In the genomic region with DNA sequence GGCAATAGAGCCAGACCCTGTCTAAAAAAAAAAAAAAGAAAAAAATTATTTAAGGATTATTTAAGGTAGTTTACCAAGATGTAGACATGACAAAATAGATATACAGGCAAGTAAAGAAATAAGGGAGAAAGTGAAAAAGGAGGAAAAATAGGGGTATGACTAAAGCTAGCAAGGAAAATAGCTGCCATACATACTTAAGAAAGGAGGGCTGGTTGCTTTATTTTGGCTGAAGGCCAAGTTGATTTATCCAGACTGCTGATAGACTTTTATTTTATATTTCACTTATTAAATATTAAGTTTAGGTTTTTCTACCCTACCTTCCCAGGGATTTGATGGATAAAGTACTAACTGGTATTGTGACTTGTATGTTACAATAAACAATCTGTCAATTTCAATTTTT, we compare ENCODE assay signal across 16 cellular contexts. TPM values are rescaled to one million over a fixed set of nuclear protein-coding genes. Genes with fewer than 3 reads are reported as not detected.
DNase-seq lines count a peak whose midpoint lies in the region; ATAC-seq and TF ChIP-seq lines count a peak whose summit lies in the region.
"Had no signal": no experiment of that assay in that cellular context is flagged by ENCODE, and none has a peak within 500 bp of the region (broad histone marks: within the 10 kb centered on the region; RNA-seq: fewer than 3 reads in every experiment).

No MANE protein-coding gene starts in this region.

- H3K27ac ChIP-seq in A673 (ENCODE audit: low read depth, low read length, poor library complexity, severe bottlenecking) (peak overlapping the region; percentile 58), GM23338 (ENCODE audit: low read depth) (no peak overlapping the region), uterus (no peak overlapping the region)
- H3K27ac ChIP-seq: neutrophil had no signal

- no peaks in the 10 kb centered on the region for H3F3A ChIP-seq in GM23338 (replicated peaks; ENCODE audit: low read depth)

- no peak for TF ChIP-seq CTCF in A673 (conservative IDR thresholded peaks at IDR 0.05; ENCODE audit: low read depth, low read length)
- TF ChIP-seq CTCF in GM23338 (conservative IDR thresholded peaks at IDR 0.05; ENCODE audit: low read depth in 2 of 2): no peak
- no peak for TF ChIP-seq CTCF in fibroblast of the aortic adventitia (IDR thresholded peaks at IDR 0.05; ENCODE audit: insufficient read depth, low read length)
- TF ChIP-seq CTCF in uterus (IDR thresholded peaks at IDR 0.05): no peak

- no TSS peak for BruUV-seq in A673 (replicated peaks; lab: Mats Ljungman, UMichigan)

- H3K9me3 ChIP-seq in A673 (ENCODE audit: low read depth, low read length, poor library complexity, severe bottlenecking) (no peaks in the 10 kb centered on the region), uterus (no peaks in the 10 kb centered on the region)
- H3K9me3 ChIP-seq: neutrophil had no signal

- intact Hi-C loops in A673 (cut with micrococcal nuclease; ENCODE audit: unreplicated experiment): no loop called here
- intact Hi-C loops in activated T-helper 2 cell treated with anti-CD3 and anti-CD28 coated beads, Interferon-gamma antibody, Interleukin-2, Interleukin-4, amounts not matched to agents 10 μg/mL and 5 μg/mL and 100 μg/mL, durations not matched to agents 14 hours and 24 hours and 36 hours (cut with micrococcal nuclease): loop anchor here (1.0 to 10.0 kb wide), 4 partner anchors 49 to 1266 kb away; no protein-coding TSS in a partner anchor
- intact Hi-C loops in uterus (cut with DNase I; ENCODE audit: low total_unique reads): no loop called here

- H3K27ac Mint-ChIP-seq in GM23338: peak overlapping the region; percentile 58; the same call in 1 of the 2 replicates
- peak overlapping the region; percentile 100 for H3K27ac Mint-ChIP-seq in activated T-helper 2 cell treated with anti-CD3 and anti-CD28 coated beads, Interferon-gamma antibody, Interleukin-2, Interleukin-4, amounts not matched to agents 10 μg/mL and 5 μg/mL and 100 μg/mL, durations not matched to agents 14 hours and 24 hours and 36 hours
- H3K27ac Mint-ChIP-seq: CD14-positive monocyte had no signal

- H3K4me3 Mint-ChIP-seq in GM23338: no peak overlapping the region
- H3K4me3 Mint-ChIP-seq in activated T-helper 2 cell treated with anti-CD3 and anti-CD28 coated beads, Interferon-gamma antibody, Interleukin-2, Interleukin-4, amounts not matched to agents 10 μg/mL and 5 μg/mL and 100 μg/mL, durations not matched to agents 14 hours and 24 hours and 36 hours (ENCODE audit: low read depth): no peak overlapping the region
- H3K4me3 Mint-ChIP-seq: CD14-positive monocyte had no signal

- H4K20me1 ChIP-seq in GM23338 (replicated peaks; ENCODE audit: insufficient read depth): no peaks in the 10 kb centered on the region

- H3K27me3 ChIP-seq in A673 (replicated peaks; ENCODE audit: insufficient read depth, low read depth, low read length, poor library complexity): no peaks in the 10 kb centered on the region
- H3K27me3 ChIP-seq in GM23338 (ENCODE audit: insufficient read depth): no peaks in the 10 kb centered on the region
- no peaks in the 10 kb centered on the region for H3K27me3 ChIP-seq in uterus
- H3K27me3 ChIP-seq: neutrophil had no signal

- TF ChIP-seq POLR2A in uterus (IDR thresholded peaks at IDR 0.05): no peak

- ATAC-seq in GM23338: no peak
- no peak for ATAC-seq in activated CD4-positive, CD25-positive, alpha-beta regulatory T cell treated with anti-CD3 and anti-CD28 coated beads, Interleukin-2, amount 50 U/mL, for 24 hours
- ATAC-seq in GM21360 (IDR thresholded peaks at IDR 0.05; ENCODE audit: unreplicated experiment): no peak

- no peak overlapping the region for H2AFZ ChIP-seq in GM23338

- H3K9me2 ChIP-seq in GM23338 (ENCODE audit: insufficient read depth): 0 out of 2 replicates have a peak, but pooled peaks cover 1% of the 10 kb centered on the region

- H3K4me1 Mint-ChIP-seq in GM23338: peaks cover 11% of the 10 kb centered on the region
- peaks cover 43% of the 10 kb centered on the region for H3K4me1 Mint-ChIP-seq in activated T-helper 2 cell treated with anti-CD3 and anti-CD28 coated beads, Interferon-gamma antibody, Interleukin-2, Interleukin-4, amounts not matched to agents 10 μg/mL and 5 μg/mL and 100 μg/mL, durations not matched to agents 14 hours and 24 hours and 36 hours (ENCODE audit: low read depth)

- no peaks in the 10 kb centered on the region for H3K79me2 ChIP-seq in GM23338 (replicated peaks; ENCODE audit: insufficient read depth)

- H3K4me2 ChIP-seq in GM23338: no peak overlapping the region

- no peak overlapping the region for H3K4me3 ChIP-seq in A673 (ENCODE audit: low read depth, low read length, poor library complexity, severe bottlenecking)
- no peak overlapping the region for H3K4me3 ChIP-seq in GM23338
- H3K4me3 ChIP-seq in fibroblast of the aortic adventitia (ENCODE audit: low read depth, low read length): no peak overlapping the region
- no peak overlapping the region for H3K4me3 ChIP-seq in uterus

- peaks cover 9% of the 10 kb centered on the region for H3K27me3 Mint-ChIP-seq in GM23338 (ENCODE audit: insufficient read depth, low read depth, poor library complexity)
- H3K27me3 Mint-ChIP-seq in activated T-helper 2 cell treated with anti-CD3 and anti-CD28 coated beads, Interferon-gamma antibody, Interleukin-2, Interleukin-4, amounts not matched to agents 10 μg/mL and 5 μg/mL and 100 μg/mL, durations not matched to agents 14 hours and 24 hours and 36 hours (ENCODE audit: low read depth): no peaks in the 10 kb centered on the region

- H3K36me3 ChIP-seq in A673 (ENCODE audit: insufficient read depth, low read length, poor library complexity, severe bottlenecking) (no peaks in the 10 kb centered on the region), GM23338 (ENCODE audit: insufficient read depth) (no peaks in the 10 kb centered on the region; the same call in 1 of the 2 replicates), uterus (no peaks in the 10 kb centered on the region)
- H3K36me3 ChIP-seq: neutrophil had no signal

- CTCF ChIA-PET in A673 (lab: Charles Lee): no interaction called here

- H3K36me3 Mint-ChIP-seq in GM23338 (ENCODE audit: low read depth): peaks cover 42% of the 10 kb centered on the region
- peaks cover 8% of the 10 kb centered on the region for H3K36me3 Mint-ChIP-seq in activated T-helper 2 cell treated with anti-CD3 and anti-CD28 coated beads, Interferon-gamma antibody, Interleukin-2, Interleukin-4, amounts not matched to agents 10 μg/mL and 5 μg/mL and 100 μg/mL, durations not matched to agents 14 hours and 24 hours and 36 hours (ENCODE audit: low read depth)
- H3K36me3 Mint-ChIP-seq: CD14-positive monocyte had no signal

- no peak for DNase-seq in A673 (ENCODE audit: low spot score)
- DNase-seq in GM23338 (ENCODE audit: low spot score): no peak
- no peak for DNase-seq in activated T-helper 2 cell treated with anti-CD3 and anti-CD28 coated beads, Interferon-gamma antibody, Interleukin-2, Interleukin-4, amounts not matched to agents 10 μg/mL and 5 μg/mL and 100 μg/mL, durations not matched to agents 14 hours and 24 hours and 36 hours (ENCODE audit: low spot score)
- peak; percentile 58 for DNase-seq in fibroblast of the aortic adventitia (ENCODE audit: low read depth)
- no peak for DNase-seq in epidermal melanocyte (ENCODE audit: insufficient read length, low spot score)
- no peak for DNase-seq in uterus
- DNase-seq: activated CD4-positive, CD25-positive, alpha-beta regulatory T cell treated with anti-CD3 and anti-CD28 coated beads, Interleukin-2, amount 50 U/mL, for 72 hours; activated effector memory CD4-positive, alpha-beta T cell treated with Interleukin-2 at 50 U/mL for 16 hours; cerebellar nuclear complex; erythroblast; hippocampal formation; NCI-H2107 had no signal

- H3K4me1 ChIP-seq in A673 (ENCODE audit: insufficient read depth, low read length, poor library complexity, severe bottlenecking) (peaks cover 13% of the 10 kb centered on the region), GM23338 (ENCODE audit: insufficient read depth) (peaks cover 4% of the 10 kb centered on the region), uterus (no peaks in the 10 kb centered on the region)

- peaks cover 34% of the 10 kb centered on the region; the same call in 2 of the 3 replicates for H3K9me3 Mint-ChIP-seq in GM23338
- H3K9me3 Mint-ChIP-seq in activated T-helper 2 cell treated with anti-CD3 and anti-CD28 coated beads, Interferon-gamma antibody, Interleukin-2, Interleukin-4, amounts not matched to agents 10 μg/mL and 5 μg/mL and 100 μg/mL, durations not matched to agents 14 hours and 24 hours and 36 hours: peaks cover 12% of the 10 kb centered on the region

- POLR2A ChIA-PET in A673 (lab: Charles Lee; ENCODE audit: low non-redundant PET): no interaction called here

TF ChIP-seq in GM23338, 12 proteins besides CTCF, POLR2A, EP300 and RAD21 (continues in another document):
- TF ChIP-seq NANOG (IDR thresholded peaks at IDR 0.05; ENCODE audit: borderline replicate concordance): no peak
- TF ChIP-seq POLR2AphosphoS5 (IDR thresholded peaks at IDR 0.05; ENCODE audit: low read depth): no peak
- no peak for TF ChIP-seq ZNF114 (CRISPR knock-in tag; IDR thresholded peaks at IDR 0.05)
- no peak for TF ChIP-seq JUNB (IDR thresholded peaks at IDR 0.05; ENCODE audit: unreplicated experiment)

RNA-seq across cellular contexts. Expression of a gene that starts 8.3 kb away (rescaled TPM):
- 47.6 and 48.8 TPM in 2 replicates for total RNA-seq in A673 (2021)
- 48.1 and 48.9 TPM in 2 replicates for total RNA-seq in GM23338 (2014; rRNA removed; shearing (Covaris generic))
- polyA plus RNA-seq in GM23338 (2016; fragmentation: Nextera tagmentation; extraction: Ambion mirVana): 37.1 and 39.3 TPM in 2 replicates
- 64.3 and 67.6 TPM in 2 replicates for total RNA-seq in activated T-helper 2 cell treated with anti-CD3 and anti-CD28 coated beads, Interferon-gamma antibody, Interleukin-2, Interleukin-4, amounts not matched to agents 10 μg/mL and 5 μg/mL and 100 μg/mL, durations not matched to agents 14 hours and 24 hours and 36 hours
- total RNA-seq in fibroblast of the aortic adventitia (ENCODE audit: low replicate concordance): 17.9 and 72.5 TPM in 2 replicates
- 10 to 100 TPM; 16.7 to 95.8 (median 69.1) TPM for total RNA-seq in uterus
